In the genomic region with DNA sequence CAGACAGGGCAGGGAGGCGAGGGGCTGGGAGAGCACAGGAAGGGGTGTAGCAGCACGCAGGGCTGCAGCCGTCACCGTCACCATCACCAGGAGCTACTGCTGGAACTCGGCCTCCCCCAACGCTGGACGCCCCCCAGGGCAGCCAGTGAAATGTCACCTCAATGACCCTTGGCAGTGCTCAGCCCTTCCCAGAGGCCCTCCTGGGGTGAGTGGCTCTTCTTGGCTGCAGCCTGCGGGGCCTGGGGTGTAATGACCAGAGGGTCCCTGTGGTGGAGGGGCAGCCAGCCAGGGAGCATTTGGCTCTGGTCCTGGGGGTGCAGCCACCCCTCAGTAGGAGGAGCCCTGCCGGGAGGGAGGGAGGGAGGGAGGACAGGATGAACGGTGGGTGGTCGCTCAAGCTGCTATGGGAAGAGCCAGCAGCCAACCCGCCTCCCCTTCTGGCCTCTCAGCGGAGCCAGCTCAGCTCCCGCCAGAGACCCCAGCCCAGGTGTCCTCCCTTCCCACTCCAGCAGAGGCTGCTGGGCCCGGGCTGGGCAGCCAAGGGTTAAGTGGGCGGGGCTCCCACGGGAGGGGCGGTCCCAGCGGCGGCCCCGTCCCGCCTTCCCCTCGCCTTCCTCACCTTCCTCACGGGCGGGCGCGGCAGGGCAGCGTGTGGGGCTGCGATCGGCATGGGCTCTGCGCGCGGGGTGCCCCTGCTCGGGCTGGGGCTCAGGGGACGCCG, we compare ENCODE assay signal across 1 cellular context.
TF ChIP-seq lines count a peak whose summit lies in the region.

No MANE protein-coding gene starts in this region.

TF ChIP-seq in IMR-90, 13 proteins besides CTCF, POLR2A, EP300 and RAD21:
- TF ChIP-seq RFX5 (IDR thresholded peaks at IDR 0.05; ENCODE audit: low read depth, low read length): no peak
